In genomic region chr7:112515989-112516388, GRCh38 we compare ENCODE assay signal across 2 cellular contexts.
TF ChIP-seq lines count a peak whose summit lies in the region.

No MANE protein-coding gene starts in this region.

TF ChIP-seq in Ishikawa, 13 proteins besides CTCF, POLR2A, EP300 and RAD21 (continued from another document):
- TF ChIP-seq REST (IDR thresholded peaks at IDR 0.05; ENCODE audit: low read depth) (no peak), USF1 (IDR thresholded peaks at IDR 0.05) (no peak), NFIC (IDR thresholded peaks at IDR 0.05) (no peak), FOXM1 (IDR thresholded peaks at IDR 0.05; ENCODE audit: borderline replicate concordance, low read depth) (no peak), TAF1 (IDR thresholded peaks at IDR 0.05; ENCODE audit: low read depth) (no peak), TCF12 (IDR thresholded peaks at IDR 0.05; ENCODE audit: low read depth) (no peak)

TF ChIP-seq in WTC11, 78 proteins besides CTCF, POLR2A, EP300 and RAD21 (continued from another document):
- TF ChIP-seq ATF2 (CRISPR knock-in tag; IDR thresholded peaks at IDR 0.05; ENCODE audit: borderline replicate concordance, low read depth) (no peak), RORB (CRISPR knock-in tag; IDR thresholded peaks at IDR 0.05) (no peak), MYBL2 (CRISPR knock-in tag; IDR thresholded peaks at IDR 0.05) (no peak), NR3C1 (CRISPR knock-in tag; conservative IDR thresholded peaks at IDR 0.05; ENCODE audit: low read depth) (no peak), ZNF512 (CRISPR knock-in tag; IDR thresholded peaks at IDR 0.05; ENCODE audit: borderline replicate concordance) (no peak), ZNF138 (CRISPR knock-in tag; conservative IDR thresholded peaks at IDR 0.05) (no peak)
